ENCODE assay signal across 8 cellular contexts in genomic region chr17:80455784-80456183, GRCh38. TPM values are rescaled to one million over a fixed set of nuclear protein-coding genes. Genes with fewer than 3 reads are reported as not detected.
DNase-seq lines count a peak whose midpoint lies in the region; ATAC-seq and TF ChIP-seq lines count a peak whose summit lies in the region.

No MANE protein-coding gene starts in this region.

- WGBS in psoas muscle, 3 donors: 31 to 39% (median 33%) methylated on average over 4 of the region's 4 CpGs

- H3K9me2 ChIP-seq in PC-3 (replicated peaks; ENCODE audit: low read length): no peaks in the 10 kb centered on the region

- peak; percentile 29 for DNase-seq in EL
- DNase-seq in PC-3: no peak
- no peak for DNase-seq in effector memory CD4-positive, alpha-beta T cell
- peak in 1 of 2 donors; percentile 55 for DNase-seq in psoas muscle
- no peak for DNase-seq in GM03348 (ENCODE audit: low spot score)
- DNase-seq in G401 (ENCODE audit: low spot score): no peak
- DNase-seq in NK-92 (lab: John Stamatoyannopoulos, UW; ENCODE audit: unreplicated experiment): no peak

- H3K36me3 ChIP-seq in PC-3 (ENCODE audit: low read depth, low read length): no peaks in the 10 kb centered on the region
- H3K36me3 ChIP-seq in effector memory CD4-positive, alpha-beta T cell (ENCODE audit: control insufficient read depth, insufficient read depth, low read length): no peaks in the 10 kb centered on the region
- H3K36me3 ChIP-seq in psoas muscle (ENCODE audit: insufficient read depth in 1 of 2, low read depth in 1 of 2): no peaks in the 10 kb centered on the region

- H3K9ac ChIP-seq in PC-3 (ENCODE audit: low read length): peak overlapping the region; percentile 99; the same call in 1 of the 2 replicates

- CTCF ChIA-PET in PC-3 (lab: Charles Lee): no interaction called here

- no peaks in the 10 kb centered on the region for H3K9me3 ChIP-seq in PC-3 (ENCODE audit: low read length)
- no peaks in the 10 kb centered on the region for H3K9me3 ChIP-seq in effector memory CD4-positive, alpha-beta T cell (ENCODE audit: control insufficient read depth, low read length)
- no peaks in the 10 kb centered on the region for H3K9me3 ChIP-seq in psoas muscle

- peaks cover 20% of the 10 kb centered on the region for H3K4me1 ChIP-seq in PC-3 (ENCODE audit: insufficient read depth, low read length)
- H3K4me1 ChIP-seq in effector memory CD4-positive, alpha-beta T cell (ENCODE audit: control insufficient read depth, insufficient read depth, low read length, poor library complexity, severe bottlenecking): peaks cover 11% of the 10 kb centered on the region
- H3K4me1 ChIP-seq in psoas muscle: peaks cover 39% of the 10 kb centered on the region

- no peak overlapping the region for H3K27ac ChIP-seq in PC-3 (ENCODE audit: low read length)
- H3K27ac ChIP-seq in effector memory CD4-positive, alpha-beta T cell (ENCODE audit: insufficient read depth, low read length, poor library complexity, severe bottlenecking): peak overlapping the region; percentile 93
- H3K27ac ChIP-seq in psoas muscle: peak overlapping the region; percentile 98

- H3K4me2 ChIP-seq in PC-3 (ENCODE audit: low read length): peak overlapping the region; percentile 92

- TF ChIP-seq CTCF in PC-3 (conservative IDR thresholded peaks at IDR 0.05; ENCODE audit: low read depth, low read length) (no peak), psoas muscle (IDR thresholded peaks at IDR 0.05) (no peak)

- no peak for ATAC-seq in PC-3
- no peak for ATAC-seq in psoas muscle
- ATAC-seq in GM18907 (IDR thresholded peaks at IDR 0.05; ENCODE audit: unreplicated experiment): no peak

- POLR2A ChIA-PET in PC-3 (lab: Charles Lee; ENCODE audit: unreplicated experiment): interaction anchor here (1.5 kb wide), 1 partner anchor 19 kb away, joined by 4 read pairs; no protein-coding TSS in a partner anchor

- in situ Hi-C loops in G401 (cut with HindIII; ENCODE audit: low sequenced_read_pairs): no loop called here

- no peaks in the 10 kb centered on the region for H3F3A ChIP-seq in PC-3 (ENCODE audit: low read length, unreplicated experiment)

- H3K27me3 ChIP-seq in PC-3 (ENCODE audit: low read length) (no peaks in the 10 kb centered on the region), psoas muscle (ENCODE audit: insufficient read depth in 3 of 3, low read length in 2 of 3) (no peaks in the 10 kb centered on the region)
- H3K27me3 ChIP-seq in effector memory CD4-positive, alpha-beta T cell (replicated peaks; ENCODE audit: control insufficient read depth, insufficient read depth, low read length, poor library complexity, severe bottlenecking): no peaks in the 10 kb centered on the region

- H2AFZ ChIP-seq in PC-3 (ENCODE audit: low read length): no peak overlapping the region

- no peaks in the 10 kb centered on the region for H3K79me2 ChIP-seq in PC-3 (ENCODE audit: low read length)

- no peaks in the 10 kb centered on the region for H4K20me1 ChIP-seq in PC-3 (ENCODE audit: low read length)

- BruUV-seq in PC-3 (replicated peaks; lab: Mats Ljungman, UMichigan): no TSS peak

- intact Hi-C loops in PC-3 (cut with micrococcal nuclease): loop anchor here (10.0 kb wide), 1 partner anchor 439 kb away; no protein-coding TSS in a partner anchor
- intact Hi-C loops in psoas muscle (cut with DNase I): loop anchor here in 1 of 2 donors (2.0 kb wide), 1 partner anchor 377 kb away; no protein-coding TSS in a partner anchor

- H3K4me3 ChIP-seq in PC-3 (ENCODE audit: low read length) (peak overlapping the region; percentile 80; the same call in 1 of the 2 replicates), psoas muscle (peak overlapping the region; percentile 79)
- H3K4me3 ChIP-seq in effector memory CD4-positive, alpha-beta T cell (ENCODE audit: insufficient read depth, low read depth, low read length, poor library complexity, severe bottlenecking): no peak overlapping the region

RNA-seq across cellular contexts. Expression of gene NPTX1, which starts 20.6 kb away (rescaled TPM):
- 0.55 and 4.3 TPM in 2 replicates for total RNA-seq in PC-3 (2014; rRNA removed)
- total RNA-seq in psoas muscle: under 1 TPM; 0.25 to 0.84 (median 0.61) TPM
- 1 to 10 TPM in 2 of 3 donors, under 1 TPM in 1; 0.30 to 1.3 (median 1.2) TPM for polyA plus RNA-seq in psoas muscle
- 0.07 and 0.12 TPM in 2 replicates for total RNA-seq in G401 (2014; rRNA removed; shearing (Covaris generic))

RNA-seq across cellular contexts. Expression of gene ENDOV, which starts 40.8 kb away (rescaled TPM):
- total RNA-seq in PC-3 (2014; rRNA removed) (57.9 and 59.3 TPM in 2 replicates), psoas muscle (10 to 100 TPM; 12.0 to 23.7 (median 15.1) TPM)
- 10 to 100 TPM; 12.2 to 24.3 (median 20.5) TPM for polyA plus RNA-seq in psoas muscle
- 28.1 and 30.7 TPM in 2 replicates for total RNA-seq in G401 (2014; rRNA removed; shearing (Covaris generic))
